Comparison of ENCODE assay signal across 29 cellular contexts in the genomic region with DNA sequence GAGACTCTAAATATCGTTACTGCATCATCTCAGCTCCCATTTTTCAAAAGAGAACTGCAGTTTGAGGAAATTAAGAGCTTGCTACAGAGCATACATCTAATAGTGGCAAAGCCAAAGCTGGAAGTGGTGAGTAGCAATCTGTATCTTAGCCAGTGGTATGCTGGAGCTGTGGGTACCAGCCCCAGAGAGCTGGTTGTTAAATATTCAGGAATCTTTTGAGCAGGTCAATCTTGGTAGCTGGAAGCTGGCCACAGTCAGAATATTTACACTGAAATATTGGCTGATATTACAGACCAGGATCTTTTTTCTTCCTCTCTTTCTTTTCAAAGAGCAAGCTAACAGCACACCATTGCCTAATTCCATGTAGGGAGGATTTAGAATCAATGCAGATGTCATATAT.
DNase-seq lines count a peak whose midpoint lies in the region; ATAC-seq, FAIRE-seq and TF ChIP-seq lines count a peak whose summit lies in the region.
"Had no signal": no experiment of that assay in that cellular context is flagged by ENCODE, and none has a peak within 500 bp of the region (broad histone marks: within the 10 kb centered on the region; RNA-seq: fewer than 3 reads in every experiment).

No MANE protein-coding gene starts in this region.

- H3K27ac ChIP-seq in astrocyte (ENCODE audit: low read depth, low read length) (peak overlapping the region; percentile 68), mesenchymal stem cell (ENCODE audit: low read length, poor library complexity, severe bottlenecking) (peak overlapping the region; percentile 93), upper lobe of right lung (peak overlapping the region; percentile 24), thyroid gland (peak overlapping the region in 1 of 3 donors; percentile 3)
- H3K27ac ChIP-seq: epithelial cell of prostate, foreskin keratinocyte, ovary, SK-N-MC, vagina, VCaP had no signal

- H4K8ac ChIP-seq in mesenchymal stem cell (ENCODE audit: low read length), result peak overlapping the region; percentile 66

- H3K36me3 ChIP-seq in astrocyte (ENCODE audit: insufficient read depth, low read length) (no peaks in the 10 kb centered on the region), mesenchymal stem cell (ENCODE audit: control insufficient read depth in 1 of 2, insufficient read depth in 2 of 2, low read depth in 1 of 2, low read length in 2 of 2) (no peaks in the 10 kb centered on the region), upper lobe of right lung (no peaks in the 10 kb centered on the region), thyroid gland (no peaks in the 10 kb centered on the region)
- H3K36me3 ChIP-seq: HAP-1, ovary, right lobe of liver, vagina had no signal

- H3K23ac ChIP-seq in mesenchymal stem cell (ENCODE audit: low read length in 2 of 2), result no peak overlapping the region

- H2BK5ac ChIP-seq in mesenchymal stem cell (ENCODE audit: low read depth, low read length, poor library complexity, severe bottlenecking), result no peak overlapping the region

- peak overlapping the region; percentile 89 to 96 for H3K27ac Mint-ChIP-seq in natural killer cell treated with Interleukin-12 subunit alpha and Interleukin-12 subunit beta and Interleukin-15 and Interleukin-18, amount 100 ng/mL, for 72 hours
- no peak overlapping the region for H3K27ac Mint-ChIP-seq in natural killer cell
- no peak overlapping the region for H3K27ac Mint-ChIP-seq in astrocyte (ENCODE audit: unreplicated experiment)
- H3K27ac Mint-ChIP-seq: activated naive CD4-positive, alpha-beta T cell treated with anti-CD3 and anti-CD28 coated beads, Interleukin-2, amount 50 U/mL, for 72 hours; CD4-positive, CD25-positive, alpha-beta regulatory T cell; T-helper 2 cell treated with Interferon-gamma antibody and Interleukin-4, amounts not matched to agents 5 μg/mL and 100 μg/mL, for 36 hours had no signal

- ATAC-seq in natural killer cell treated with Interleukin-12 subunit alpha and Interleukin-12 subunit beta and Interleukin-15 and Interleukin-18, amount 100 ng/mL, for 72 hours, result no peak
- ATAC-seq in natural killer cell (no peak), upper lobe of right lung (peak; percentile 30), GM18870 (IDR thresholded peaks at IDR 0.05; ENCODE audit: unreplicated experiment) (no peak)
- ATAC-seq: activated naive CD4-positive, alpha-beta T cell treated with anti-CD3 and anti-CD28 coated beads, Interleukin-2, amount 50 U/mL, for 72 hours; foreskin keratinocyte; K562; right lobe of liver had no signal

- FAIRE-seq in astrocyte (lab: Jason Lieb, UNC), result no peak
- FAIRE-seq: K562, keratinocyte, RCC 7860 had no signal

- H3K18ac ChIP-seq in mesenchymal stem cell (ENCODE audit: low read depth in 1 of 2, low read length in 2 of 2), result peak overlapping the region; percentile 67 to 70

- no peak overlapping the region for H3K14ac ChIP-seq in mesenchymal stem cell (ENCODE audit: low read length in 2 of 2)

- peaks cover 19 to 22% of the 10 kb centered on the region in 2 donors for H3K27me3 Mint-ChIP-seq in natural killer cell treated with Interleukin-12 subunit alpha and Interleukin-12 subunit beta and Interleukin-15 and Interleukin-18, amount 100 ng/mL, for 72 hours
- peaks cover 0 to 10% of the 10 kb centered on the region in 2 donors for H3K27me3 Mint-ChIP-seq in natural killer cell (ENCODE audit: low read depth in 2 of 2)
- no peaks in the 10 kb centered on the region for H3K27me3 Mint-ChIP-seq in astrocyte (ENCODE audit: low read depth, unreplicated experiment)

- DNase-seq in natural killer cell treated with Interleukin-12 subunit alpha and Interleukin-12 subunit beta and Interleukin-15 and Interleukin-18, amount 100 ng/mL, for 72 hours (ENCODE audit: low spot score), result no peak
- DNase-seq in natural killer cell (no peak), astrocyte (ENCODE audit: low read depth) (peak; percentile 40), mesenchymal stem cell (no peak), upper lobe of right lung (no peak), NCI-H2107 treated with DMSO at 0.1 percent for 48 hours (lab: John Stamatoyannopoulos, UW; ENCODE audit: unreplicated experiment) (no peak), thyroid gland (no peak)
- DNase-seq: ACHN; aorta; CD4-positive, CD25-positive, alpha-beta regulatory T cell; DMS 273 treated with DMSO at 0.1 percent for 48 hours; foreskin keratinocyte; NCI-H187; NCI-H774; ovary; right lobe of liver; stimulated activated CD8-positive, alpha-beta memory T cell treated with anti-CD3 and anti-CD28 coated beads, Interleukin-4, amount 100 ng/mL, for 48 hours had no signal

- H3K4me3 ChIP-seq in astrocyte (ENCODE audit: insufficient read depth, low read depth, low read length) (no peak overlapping the region), mesenchymal stem cell (ENCODE audit: insufficient read depth in 1 of 2, low read depth in 1 of 2, low read length in 2 of 2) (no peak overlapping the region), upper lobe of right lung (no peak overlapping the region), thyroid gland (replicated peaks in 1 of 3) (no peak overlapping the region)
- H3K4me3 ChIP-seq: HAP-1, K562, ovary, right lobe of liver, SK-N-MC, vagina had no signal

- peak overlapping the region; percentile 55 to 93 for H3K4ac ChIP-seq in mesenchymal stem cell (ENCODE audit: low read depth in 1 of 2, low read length in 2 of 2)

- H3K4me3 Mint-ChIP-seq in natural killer cell treated with Interleukin-12 subunit alpha and Interleukin-12 subunit beta and Interleukin-15 and Interleukin-18, amount 100 ng/mL, for 72 hours, result peak overlapping the region; percentile 90
- no peak overlapping the region for H3K4me3 Mint-ChIP-seq in natural killer cell
- H3K4me3 Mint-ChIP-seq in astrocyte (ENCODE audit: unreplicated experiment), result no peak overlapping the region
- H3K4me3 Mint-ChIP-seq: CD4-positive, CD25-positive, alpha-beta regulatory T cell; central memory CD8-positive, alpha-beta T cell; T-helper 2 cell treated with Interferon-gamma antibody and Interleukin-4, amounts not matched to agents 5 μg/mL and 100 μg/mL, for 36 hours had no signal

- H2BK12ac ChIP-seq in mesenchymal stem cell (ENCODE audit: low read length in 2 of 2), result peak overlapping the region; percentile 75 to 92

- H3K4me2 ChIP-seq in astrocyte (ENCODE audit: low read length) (no peak overlapping the region), mesenchymal stem cell (ENCODE audit: low read length, poor library complexity, severe bottlenecking) (no peak overlapping the region)

- H2BK120ac ChIP-seq in mesenchymal stem cell (ENCODE audit: low read depth, low read length), result peak overlapping the region; percentile 93

- peak overlapping the region; percentile 10 for H3K9ac ChIP-seq in astrocyte (ENCODE audit: low read length)
- H3K9ac ChIP-seq in mesenchymal stem cell (ENCODE audit: low read length), result no peak overlapping the region

- intact Hi-C loops in natural killer cell (cut with micrococcal nuclease) (no loop called here), upper lobe of right lung (cut with DNase I) (no loop called here), thyroid gland (cut with DNase I) (no loop called here)

- H2AFZ ChIP-seq in astrocyte (ENCODE audit: low read depth, low read length) (no peak overlapping the region), mesenchymal stem cell (ENCODE audit: low read depth, low read length) (no peak overlapping the region)

- H3K9me3 Mint-ChIP-seq in natural killer cell treated with Interleukin-12 subunit alpha and Interleukin-12 subunit beta and Interleukin-15 and Interleukin-18, amount 100 ng/mL, for 72 hours, result peaks cover 6% of the 10 kb centered on the region
- H3K9me3 Mint-ChIP-seq in natural killer cell (no peaks in the 10 kb centered on the region), astrocyte (ENCODE audit: unreplicated experiment) (peaks cover 3% of the 10 kb centered on the region)
- H3K9me3 Mint-ChIP-seq: activated naive CD4-positive, alpha-beta T cell treated with anti-CD3 and anti-CD28 coated beads, Interleukin-2, amount 50 U/mL, for 72 hours; central memory CD8-positive, alpha-beta T cell; T-helper 2 cell treated with Interferon-gamma antibody and Interleukin-4, amounts not matched to agents 5 μg/mL and 100 μg/mL, for 36 hours had no signal

- H2AK5ac ChIP-seq in mesenchymal stem cell (ENCODE audit: low read length, severe bottlenecking), result peak overlapping the region; percentile 99

- H3K79me1 ChIP-seq in mesenchymal stem cell (replicated peaks; ENCODE audit: low read length, poor library complexity, severe bottlenecking), result no peaks in the 10 kb centered on the region

- WGBS in mesenchymal stem cell, result no CpG with 5 or more reads among the region's 1 CpG
- WGBS in thyroid gland, 2 donors, result 92% methylated on average over 1 of the region's 1 CpG

- peak overlapping the region; percentile 72 for H4K91ac ChIP-seq in mesenchymal stem cell (ENCODE audit: low read length)

- TF ChIP-seq POLR2A in thyroid gland (IDR thresholded peaks at IDR 0.05), result no peak

- no peaks in the 10 kb centered on the region for H3K9me3 ChIP-seq in astrocyte (ENCODE audit: insufficient read depth, low read depth, low read length)
- H3K9me3 ChIP-seq in mesenchymal stem cell (ENCODE audit: control insufficient read depth, low read length), result no peaks in the 10 kb centered on the region
- no peaks in the 10 kb centered on the region for H3K9me3 ChIP-seq in upper lobe of right lung
- no peaks in the 10 kb centered on the region for H3K9me3 ChIP-seq in thyroid gland
- H3K9me3 ChIP-seq: HAP-1, ovary, right lobe of liver, vagina had no signal

- H4K20me1 ChIP-seq in astrocyte (ENCODE audit: insufficient read depth, low read length), result no peaks in the 10 kb centered on the region

- no peaks in the 10 kb centered on the region for H3K79me2 ChIP-seq in astrocyte (ENCODE audit: insufficient read depth, low read length)

- H2BK15ac ChIP-seq in mesenchymal stem cell (ENCODE audit: low read depth, poor library complexity, severe bottlenecking), result no peak overlapping the region

- TF ChIP-seq CTCF in natural killer cell (IDR thresholded peaks at IDR 0.05) (no peak), astrocyte (IDR thresholded peaks at IDR 0.05; ENCODE audit: insufficient read depth, low read depth, low read length) (no peak), upper lobe of right lung (IDR thresholded peaks at IDR 0.05) (no peak), thyroid gland (IDR thresholded peaks at IDR 0.05) (no peak)

- no peaks in the 10 kb centered on the region for H3K27me3 ChIP-seq in astrocyte (ENCODE audit: insufficient read depth, low read length)
- H3K27me3 ChIP-seq in mesenchymal stem cell (ENCODE audit: control insufficient read depth in 1 of 2, insufficient read depth in 1 of 2, low read length in 2 of 2), result no peaks in the 10 kb centered on the region
- no peaks in the 10 kb centered on the region for H3K27me3 ChIP-seq in upper lobe of right lung
- H3K27me3 ChIP-seq in thyroid gland, result no peaks in the 10 kb centered on the region
- H3K27me3 ChIP-seq: foreskin keratinocyte, ovary, right lobe of liver, vagina had no signal

- H3K4me1 Mint-ChIP-seq in natural killer cell treated with Interleukin-12 subunit alpha and Interleukin-12 subunit beta and Interleukin-15 and Interleukin-18, amount 100 ng/mL, for 72 hours (ENCODE audit: low read depth in 2 of 2), result peaks cover 34% of the 10 kb centered on the region in 2 donors
- H3K4me1 Mint-ChIP-seq in natural killer cell (peaks cover 9 to 19% of the 10 kb centered on the region in 2 donors), astrocyte (ENCODE audit: low read depth, unreplicated experiment) (peaks cover 34% of the 10 kb centered on the region)

- H3K4me1 ChIP-seq in astrocyte (ENCODE audit: insufficient read depth, low read length), result peaks cover 34% of the 10 kb centered on the region
- peaks cover 20% of the 10 kb centered on the region for H3K4me1 ChIP-seq in mesenchymal stem cell (ENCODE audit: control insufficient read depth, insufficient read depth, low read depth, low read length)
- H3K4me1 ChIP-seq in upper lobe of right lung, result peaks cover 52% of the 10 kb centered on the region
- H3K4me1 ChIP-seq in thyroid gland, result peaks cover 16 to 43% of the 10 kb centered on the region in 2 donors
- H3K4me1 ChIP-seq: right lobe of liver had no signal

- H3K36me3 Mint-ChIP-seq in natural killer cell treated with Interleukin-12 subunit alpha and Interleukin-12 subunit beta and Interleukin-15 and Interleukin-18, amount 100 ng/mL, for 72 hours, result peaks cover 12% of the 10 kb centered on the region
- no peaks in the 10 kb centered on the region for H3K36me3 Mint-ChIP-seq in natural killer cell
- no peaks in the 10 kb centered on the region for H3K36me3 Mint-ChIP-seq in astrocyte (ENCODE audit: low read depth, unreplicated experiment)
- H3K36me3 Mint-ChIP-seq: activated naive CD4-positive, alpha-beta T cell treated with anti-CD3 and anti-CD28 coated beads, Interleukin-2, amount 50 U/mL, for 72 hours; CD4-positive, CD25-positive, alpha-beta regulatory T cell had no signal

Comparison
In these comparisons a context has a peak if more than half of its experiments do, and no peak if none do; other contexts are left out.
1. H3K27ac Mint-ChIP-seq: peak in natural killer cell treated with Interleukin-12 subunit alpha and Interleukin-12 subunit beta and Interleukin-15 and Interleukin-18, amount 100 ng/mL, for 72 hours (2 of 2); none in natural killer cell (0 of 2) and astrocyte (single experiment).